1 cellular context compared by ENCODE assay signal in the genomic region with DNA sequence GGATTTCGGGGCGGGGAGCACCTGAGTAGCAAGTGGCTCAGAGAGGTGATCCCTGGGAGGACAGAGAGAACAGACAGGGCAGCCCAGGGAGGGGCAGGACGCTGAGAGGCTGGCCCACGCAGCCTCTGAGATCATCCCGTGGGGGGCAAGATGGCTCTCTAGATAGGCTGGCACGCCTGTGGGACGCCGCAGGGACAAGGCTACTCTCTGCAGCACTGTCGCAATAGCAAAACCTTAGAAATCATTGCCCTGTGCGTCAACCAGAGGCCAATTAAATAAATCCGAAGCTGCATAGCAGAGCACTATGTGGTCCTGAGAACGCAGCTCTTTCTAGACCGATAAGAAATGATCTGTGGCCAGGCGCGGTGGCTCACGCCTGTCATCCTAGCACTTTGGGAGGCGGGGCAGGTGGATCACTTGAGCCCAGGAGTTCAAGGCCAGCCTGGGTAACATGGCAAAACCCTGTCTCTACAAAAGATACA.
TF ChIP-seq lines count a peak whose summit lies in the region.

No MANE protein-coding gene starts in this region.

TF ChIP-seq in GM23338, 12 proteins besides CTCF, POLR2A, EP300 and RAD21 (continued from another document):
- TF ChIP-seq, protein P1, sequence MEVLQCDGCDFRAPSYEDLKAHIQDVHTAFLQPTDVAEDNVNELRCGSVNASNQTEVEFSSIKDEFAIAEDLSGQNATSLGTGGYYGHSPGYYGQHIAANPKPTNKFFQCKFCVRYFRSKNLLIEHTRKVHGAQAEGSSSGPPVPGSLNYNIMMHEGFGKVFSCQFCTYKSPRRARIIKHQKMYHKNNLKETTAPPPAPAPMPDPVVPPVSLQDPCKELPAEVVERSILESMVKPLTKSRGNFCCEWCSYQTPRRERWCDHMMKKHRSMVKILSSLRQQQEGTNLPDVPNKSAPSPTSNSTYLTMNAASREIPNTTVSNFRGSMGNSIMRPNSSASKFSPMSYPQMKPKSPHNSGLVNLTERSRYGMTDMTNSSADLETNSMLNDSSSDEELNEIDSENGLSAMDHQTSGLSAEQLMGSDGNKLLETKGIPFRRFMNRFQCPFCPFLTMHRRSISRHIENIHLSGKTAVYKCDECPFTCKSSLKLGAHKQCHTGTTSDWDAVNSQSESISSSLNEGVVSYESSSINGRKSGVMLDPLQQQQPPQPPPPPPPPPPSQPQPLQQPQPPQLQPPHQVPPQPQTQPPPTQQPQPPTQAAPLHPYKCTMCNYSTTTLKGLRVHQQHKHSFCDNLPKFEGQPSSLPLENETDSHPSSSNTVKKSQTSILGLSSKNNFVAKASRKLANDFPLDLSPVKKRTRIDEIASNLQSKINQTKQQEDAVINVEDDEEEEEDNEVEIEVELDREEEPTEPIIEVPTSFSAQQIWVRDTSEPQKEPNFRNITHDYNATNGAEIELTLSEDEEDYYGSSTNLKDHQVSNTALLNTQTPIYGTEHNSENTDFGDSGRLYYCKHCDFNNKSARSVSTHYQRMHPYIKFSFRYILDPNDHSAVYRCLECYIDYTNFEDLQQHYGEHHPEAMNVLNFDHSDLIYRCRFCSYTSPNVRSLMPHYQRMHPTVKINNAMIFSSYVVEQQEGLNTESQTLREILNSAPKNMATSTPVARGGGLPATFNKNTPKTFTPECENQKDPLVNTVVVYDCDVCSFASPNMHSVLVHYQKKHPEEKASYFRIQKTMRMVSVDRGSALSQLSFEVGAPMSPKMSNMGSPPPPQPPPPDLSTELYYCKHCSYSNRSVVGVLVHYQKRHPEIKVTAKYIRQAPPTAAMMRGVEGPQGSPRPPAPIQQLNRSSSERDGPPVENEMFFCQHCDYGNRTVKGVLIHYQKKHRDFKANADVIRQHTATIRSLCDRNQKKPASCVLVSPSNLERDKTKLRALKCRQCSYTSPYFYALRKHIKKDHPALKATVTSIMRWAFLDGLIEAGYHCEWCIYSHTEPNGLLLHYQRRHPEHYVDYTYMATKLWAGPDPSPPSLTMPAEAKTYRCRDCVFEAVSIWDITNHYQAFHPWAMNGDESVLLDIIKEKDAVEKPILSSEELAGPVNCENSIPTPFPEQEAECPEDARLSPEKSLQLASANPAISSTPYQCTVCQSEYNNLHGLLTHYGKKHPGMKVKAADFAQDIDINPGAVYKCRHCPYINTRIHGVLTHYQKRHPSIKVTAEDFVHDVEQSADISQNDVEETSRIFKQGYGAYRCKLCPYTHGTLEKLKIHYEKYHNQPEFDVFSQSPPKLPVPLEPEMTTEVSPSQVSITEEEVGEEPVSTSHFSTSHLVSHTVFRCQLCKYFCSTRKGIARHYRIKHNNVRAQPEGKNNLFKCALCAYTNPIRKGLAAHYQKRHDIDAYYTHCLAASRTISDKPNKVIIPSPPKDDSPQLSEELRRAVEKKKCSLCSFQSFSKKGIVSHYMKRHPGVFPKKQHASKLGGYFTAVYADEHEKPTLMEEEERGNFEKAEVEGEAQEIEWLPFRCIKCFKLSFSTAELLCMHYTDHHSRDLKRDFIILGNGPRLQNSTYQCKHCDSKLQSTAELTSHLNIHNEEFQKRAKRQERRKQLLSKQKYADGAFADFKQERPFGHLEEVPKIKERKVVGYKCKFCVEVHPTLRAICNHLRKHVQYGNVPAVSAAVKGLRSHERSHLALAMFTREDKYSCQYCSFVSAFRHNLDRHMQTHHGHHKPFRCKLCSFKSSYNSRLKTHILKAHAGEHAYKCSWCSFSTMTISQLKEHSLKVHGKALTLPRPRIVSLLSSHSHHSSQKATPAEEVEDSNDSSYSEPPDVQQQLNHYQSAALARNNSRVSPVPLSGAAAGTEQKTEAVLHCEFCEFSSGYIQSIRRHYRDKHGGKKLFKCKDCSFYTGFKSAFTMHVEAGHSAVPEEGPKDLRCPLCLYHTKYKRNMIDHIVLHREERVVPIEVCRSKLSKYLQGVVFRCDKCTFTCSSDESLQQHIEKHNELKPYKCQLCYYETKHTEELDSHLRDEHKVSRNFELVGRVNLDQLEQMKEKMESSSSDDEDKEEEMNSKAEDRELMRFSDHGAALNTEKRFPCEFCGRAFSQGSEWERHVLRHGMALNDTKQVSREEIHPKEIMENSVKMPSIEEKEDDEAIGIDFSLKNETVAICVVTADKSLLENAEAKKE (CRISPR knock-in tag; IDR thresholded peaks at IDR 0.05), result no peak
